16 cellular contexts compared by ENCODE assay signal in genomic region chr5:107817951-107818350, GRCh38.
A peak's percentile ranks its signal among the peaks of the same experiment; 100 is the strongest.
DNase-seq lines count a peak whose midpoint lies in the region; FAIRE-seq and TF ChIP-seq lines count a peak whose summit lies in the region.
"Had no signal": no experiment of that assay in that cellular context is flagged by ENCODE, and none has a peak within 500 bp of the region (broad histone marks: within the 10 kb centered on the region; RNA-seq: fewer than 3 reads in every experiment).

No MANE protein-coding gene starts in this region.

- no peak overlapping the region for H3K27ac ChIP-seq in kidney (ENCODE audit: low read depth in 2 of 2, low read length in 2 of 2)
- H3K27ac ChIP-seq: 22Rv1, BLaER1, HL-60 had no signal

- no peaks in the 10 kb centered on the region for H3K4me1 ChIP-seq in kidney (ENCODE audit: control insufficient read depth in 1 of 2, insufficient read depth in 1 of 2, low read depth in 1 of 2, low read length in 2 of 2)
- H3K4me1 ChIP-seq: BLaER1 had no signal

- TF ChIP-seq CTCF in kidney (IDR thresholded peaks at IDR 0.05; ENCODE audit: borderline replicate concordance, extremely low read depth, insufficient read depth) = no peak

- DNase-seq in DMS 273 (lab: John Stamatoyannopoulos, UW; ENCODE audit: unreplicated experiment) (peak; percentile 5), DMS 273 treated with DMSO at 0.1 percent for 48 hours (lab: John Stamatoyannopoulos, UW) (no peak), OCI-M1 (lab: John Stamatoyannopoulos, UW) (peak; percentile 5), kidney (no peak), SK-N-DZ (ENCODE audit: low spot score) (no peak), RCC 7860 (ENCODE audit: low spot score) (no peak)
- DNase-seq in stimulated activated CD4-positive, alpha-beta T cell treated with anti-CD3 and anti-CD28 coated beads, Interleukin-2, amount 100 ng/mL, for 48 hours = no peak
- DNase-seq: CD4-positive, alpha-beta memory T cell; GDM1; HCEC 1CT had no signal

- H3K4me3 ChIP-seq in kidney (ENCODE audit: low read length in 2 of 2) = no peak overlapping the region
- H3K4me3 ChIP-seq: BLaER1, GM23338 had no signal

- FAIRE-seq in kidney (lab: Jason Lieb, UNC) (peak; percentile 83), RCC 7860 (lab: Jason Lieb, UNC) (no peak)
- FAIRE-seq: GM18507, H54 had no signal

- H3K9ac ChIP-seq in kidney (ENCODE audit: low read length in 2 of 2) = no peak overlapping the region
- H3K9ac ChIP-seq: BLaER1 had no signal

- no peaks in the 10 kb centered on the region for H3K36me3 ChIP-seq in kidney (ENCODE audit: control insufficient read depth in 1 of 2, insufficient read depth in 2 of 2, low read length in 2 of 2)
- H3K36me3 ChIP-seq: BLaER1 had no signal

- peaks cover 0 to 5% of the 10 kb centered on the region in 2 donors for H3K9me3 ChIP-seq in kidney (ENCODE audit: control insufficient read depth in 1 of 2, low read length in 2 of 2)
- H3K9me3 ChIP-seq: BLaER1 had no signal

- intact Hi-C loops in kidney (cut with DNase I) = no loop called here

Comparison
In these comparisons a context has a peak if more than half of its experiments do, and no peak if none do; other contexts are left out.
1. DNase-seq: peak in DMS 273 (single experiment) and OCI-M1 (single experiment); none in DMS 273 treated with DMSO at 0.1 percent for 48 hours (single experiment), kidney (single experiment), SK-N-DZ (single experiment), RCC 7860 (single experiment) and stimulated activated CD4-positive, alpha-beta T cell treated with anti-CD3 and anti-CD28 coated beads, Interleukin-2, amount 100 ng/mL, for 48 hours (0 of 2).